1 cellular context compared by ENCODE assay signal in the genomic region with DNA sequence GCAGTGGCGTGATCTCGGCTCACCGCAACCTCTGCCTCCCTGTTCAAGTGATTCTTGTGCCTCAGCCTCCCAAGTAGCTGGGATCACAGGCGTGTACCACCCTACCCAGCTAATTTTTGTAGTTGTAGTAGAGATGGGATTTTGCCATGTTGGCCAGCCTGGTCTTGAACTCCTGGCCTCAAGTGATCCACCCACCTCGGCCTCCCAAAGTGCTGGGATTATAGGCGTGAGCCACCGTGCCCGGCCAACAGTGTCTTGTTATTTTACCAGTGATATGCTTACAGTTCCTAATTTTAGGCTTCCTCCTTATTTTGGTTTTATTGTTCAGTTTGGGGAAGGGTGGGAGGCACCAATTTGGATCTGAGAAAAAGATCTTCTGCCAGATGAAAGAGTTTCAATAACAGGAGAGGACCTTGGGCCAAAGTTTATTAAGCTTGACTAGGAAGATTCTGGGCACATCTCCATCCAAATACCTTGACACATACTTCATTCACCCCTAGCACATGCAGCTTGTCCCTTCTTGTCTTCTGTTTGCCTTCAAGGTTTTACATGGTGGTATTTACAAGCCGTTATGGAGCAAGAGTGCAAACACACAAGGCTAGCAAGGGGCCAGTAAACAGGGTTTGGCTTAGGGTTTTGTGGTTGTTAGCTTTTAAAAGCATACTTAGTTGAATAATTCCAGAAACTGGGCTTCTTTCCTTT.
TF ChIP-seq lines count a peak whose summit lies in the region.

No MANE protein-coding gene starts in this region.

TF ChIP-seq in GM23338, 12 proteins besides CTCF, POLR2A, EP300 and RAD21 (continued from another document):
- TF ChIP-seq, protein P1, sequence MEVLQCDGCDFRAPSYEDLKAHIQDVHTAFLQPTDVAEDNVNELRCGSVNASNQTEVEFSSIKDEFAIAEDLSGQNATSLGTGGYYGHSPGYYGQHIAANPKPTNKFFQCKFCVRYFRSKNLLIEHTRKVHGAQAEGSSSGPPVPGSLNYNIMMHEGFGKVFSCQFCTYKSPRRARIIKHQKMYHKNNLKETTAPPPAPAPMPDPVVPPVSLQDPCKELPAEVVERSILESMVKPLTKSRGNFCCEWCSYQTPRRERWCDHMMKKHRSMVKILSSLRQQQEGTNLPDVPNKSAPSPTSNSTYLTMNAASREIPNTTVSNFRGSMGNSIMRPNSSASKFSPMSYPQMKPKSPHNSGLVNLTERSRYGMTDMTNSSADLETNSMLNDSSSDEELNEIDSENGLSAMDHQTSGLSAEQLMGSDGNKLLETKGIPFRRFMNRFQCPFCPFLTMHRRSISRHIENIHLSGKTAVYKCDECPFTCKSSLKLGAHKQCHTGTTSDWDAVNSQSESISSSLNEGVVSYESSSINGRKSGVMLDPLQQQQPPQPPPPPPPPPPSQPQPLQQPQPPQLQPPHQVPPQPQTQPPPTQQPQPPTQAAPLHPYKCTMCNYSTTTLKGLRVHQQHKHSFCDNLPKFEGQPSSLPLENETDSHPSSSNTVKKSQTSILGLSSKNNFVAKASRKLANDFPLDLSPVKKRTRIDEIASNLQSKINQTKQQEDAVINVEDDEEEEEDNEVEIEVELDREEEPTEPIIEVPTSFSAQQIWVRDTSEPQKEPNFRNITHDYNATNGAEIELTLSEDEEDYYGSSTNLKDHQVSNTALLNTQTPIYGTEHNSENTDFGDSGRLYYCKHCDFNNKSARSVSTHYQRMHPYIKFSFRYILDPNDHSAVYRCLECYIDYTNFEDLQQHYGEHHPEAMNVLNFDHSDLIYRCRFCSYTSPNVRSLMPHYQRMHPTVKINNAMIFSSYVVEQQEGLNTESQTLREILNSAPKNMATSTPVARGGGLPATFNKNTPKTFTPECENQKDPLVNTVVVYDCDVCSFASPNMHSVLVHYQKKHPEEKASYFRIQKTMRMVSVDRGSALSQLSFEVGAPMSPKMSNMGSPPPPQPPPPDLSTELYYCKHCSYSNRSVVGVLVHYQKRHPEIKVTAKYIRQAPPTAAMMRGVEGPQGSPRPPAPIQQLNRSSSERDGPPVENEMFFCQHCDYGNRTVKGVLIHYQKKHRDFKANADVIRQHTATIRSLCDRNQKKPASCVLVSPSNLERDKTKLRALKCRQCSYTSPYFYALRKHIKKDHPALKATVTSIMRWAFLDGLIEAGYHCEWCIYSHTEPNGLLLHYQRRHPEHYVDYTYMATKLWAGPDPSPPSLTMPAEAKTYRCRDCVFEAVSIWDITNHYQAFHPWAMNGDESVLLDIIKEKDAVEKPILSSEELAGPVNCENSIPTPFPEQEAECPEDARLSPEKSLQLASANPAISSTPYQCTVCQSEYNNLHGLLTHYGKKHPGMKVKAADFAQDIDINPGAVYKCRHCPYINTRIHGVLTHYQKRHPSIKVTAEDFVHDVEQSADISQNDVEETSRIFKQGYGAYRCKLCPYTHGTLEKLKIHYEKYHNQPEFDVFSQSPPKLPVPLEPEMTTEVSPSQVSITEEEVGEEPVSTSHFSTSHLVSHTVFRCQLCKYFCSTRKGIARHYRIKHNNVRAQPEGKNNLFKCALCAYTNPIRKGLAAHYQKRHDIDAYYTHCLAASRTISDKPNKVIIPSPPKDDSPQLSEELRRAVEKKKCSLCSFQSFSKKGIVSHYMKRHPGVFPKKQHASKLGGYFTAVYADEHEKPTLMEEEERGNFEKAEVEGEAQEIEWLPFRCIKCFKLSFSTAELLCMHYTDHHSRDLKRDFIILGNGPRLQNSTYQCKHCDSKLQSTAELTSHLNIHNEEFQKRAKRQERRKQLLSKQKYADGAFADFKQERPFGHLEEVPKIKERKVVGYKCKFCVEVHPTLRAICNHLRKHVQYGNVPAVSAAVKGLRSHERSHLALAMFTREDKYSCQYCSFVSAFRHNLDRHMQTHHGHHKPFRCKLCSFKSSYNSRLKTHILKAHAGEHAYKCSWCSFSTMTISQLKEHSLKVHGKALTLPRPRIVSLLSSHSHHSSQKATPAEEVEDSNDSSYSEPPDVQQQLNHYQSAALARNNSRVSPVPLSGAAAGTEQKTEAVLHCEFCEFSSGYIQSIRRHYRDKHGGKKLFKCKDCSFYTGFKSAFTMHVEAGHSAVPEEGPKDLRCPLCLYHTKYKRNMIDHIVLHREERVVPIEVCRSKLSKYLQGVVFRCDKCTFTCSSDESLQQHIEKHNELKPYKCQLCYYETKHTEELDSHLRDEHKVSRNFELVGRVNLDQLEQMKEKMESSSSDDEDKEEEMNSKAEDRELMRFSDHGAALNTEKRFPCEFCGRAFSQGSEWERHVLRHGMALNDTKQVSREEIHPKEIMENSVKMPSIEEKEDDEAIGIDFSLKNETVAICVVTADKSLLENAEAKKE (CRISPR knock-in tag; IDR thresholded peaks at IDR 0.05): no peak
- TF ChIP-seq NANOG (IDR thresholded peaks at IDR 0.05; ENCODE audit: borderline replicate concordance) (no peak), JUNB (IDR thresholded peaks at IDR 0.05; ENCODE audit: unreplicated experiment) (no peak)
